Comparison of ENCODE assay signal across 25 cellular contexts in genomic region chr7:17500718-17501117, GRCh38.
"Had no signal": no experiment of that assay in that cellular context is flagged by ENCODE, and none has a peak within 500 bp of the region (broad histone marks: within the 10 kb centered on the region; RNA-seq: fewer than 3 reads in every experiment).

No MANE protein-coding gene starts in this region.

- H3K4me3 ChIP-seq: colonic mucosa, gastrocnemius medialis, left lung, pancreas, thoracic aorta, tibial nerve, upper lobe of left lung, uterus had no signal

- H3K9me3 ChIP-seq: colonic mucosa, gastrocnemius medialis, left lung, pancreas, thoracic aorta, tibial nerve, upper lobe of left lung, uterus had no signal

- ATAC-seq: esophagus mucosa; gastrocnemius medialis; naive thymus-derived CD8-positive, alpha-beta T cell; sciatic nerve; stimulated activated naive B cell treated with anti-CD40 and anti-IgM and Interleukin-4, amounts not matched to agents 10 μg/mL and 1 μg/mL and 100 μg/mL, for 72 hours had no signal

- H3K27me3 Mint-ChIP-seq: dendritic cell treated with granulocyte-macrophage colony-stimulating factor and Interleukin-4, amounts not matched to agents 40 ng/mL and 50 ng/mL, for 4 days had no signal

- H3K36me3 ChIP-seq: colonic mucosa, gastrocnemius medialis, left lung, pancreas, thoracic aorta, tibial nerve, upper lobe of left lung, uterus had no signal

- H3K4me1 Mint-ChIP-seq: naive thymus-derived CD8-positive, alpha-beta T cell; nephron progenitor cell; stimulated activated naive B cell treated with anti-CD40 and anti-IgM and Interleukin-4, amounts not matched to agents 10 μg/mL and 1 μg/mL and 100 μg/mL, for 72 hours had no signal

- H3K27ac ChIP-seq: colonic mucosa, epithelial cell of prostate, gastrocnemius medialis, left lung, pancreas, thoracic aorta, upper lobe of left lung, uterus had no signal

- DNase-seq: colonic mucosa; effector CD8-positive, alpha-beta T cell; endodermal cell; foreskin fibroblast; gastrocnemius medialis; head of caudate nucleus; kidney; left lung; mesendoderm; naive thymus-derived CD8-positive, alpha-beta T cell; nephron progenitor cell; nucleus accumbens; pancreas; stimulated activated CD4-positive, alpha-beta T cell treated with anti-CD3 and anti-CD28 coated beads, Interleukin-2, amount 100 ng/mL, for 24 hours; stimulated activated CD4-positive, alpha-beta T cell treated with anti-CD3 and anti-CD28 coated beads, Interleukin-4, amount 100 ng/mL, for 24 hours; stimulated activated naive B cell treated with anti-CD40 and anti-IgM and Interleukin-4, amounts not matched to agents 10 μg/mL and 1 μg/mL and 100 μg/mL, for 72 hours; upper lobe of left lung; uterus had no signal

- H3K4me1 ChIP-seq: colonic mucosa, gastrocnemius medialis, pancreas, uterus had no signal

- H3K27ac Mint-ChIP-seq: dendritic cell treated with granulocyte-macrophage colony-stimulating factor and Interleukin-4, amounts not matched to agents 40 ng/mL and 50 ng/mL, for 4 days; endodermal cell; naive thymus-derived CD8-positive, alpha-beta T cell; nephron progenitor cell; stimulated activated naive B cell treated with anti-CD40 and anti-IgM and Interleukin-4, amounts not matched to agents 10 μg/mL and 1 μg/mL and 100 μg/mL, for 72 hours; stimulated activated naive CD8-positive, alpha-beta T cell treated with anti-CD3 and anti-CD28 coated beads, Interleukin-15, Interleukin-2, amounts not matched to agents 100 ng/mL and 50 ng/mL, for 24 hours had no signal

- H3K27me3 ChIP-seq: colonic mucosa, gastrocnemius medialis, left lung, pancreas, tibial nerve, upper lobe of left lung, uterus had no signal

- H3K36me3 Mint-ChIP-seq: naive thymus-derived CD8-positive, alpha-beta T cell; stimulated activated naive B cell treated with anti-CD40 and anti-IgM and Interleukin-4, amounts not matched to agents 10 μg/mL and 1 μg/mL and 100 μg/mL, for 72 hours had no signal

- H3K9me3 Mint-ChIP-seq: dendritic cell treated with granulocyte-macrophage colony-stimulating factor and Interleukin-4, amounts not matched to agents 40 ng/mL and 50 ng/mL, for 4 days; endodermal cell; naive thymus-derived CD8-positive, alpha-beta T cell; nephron progenitor cell; stimulated activated naive B cell treated with anti-CD40 and anti-IgM and Interleukin-4, amounts not matched to agents 10 μg/mL and 1 μg/mL and 100 μg/mL, for 72 hours; stimulated activated naive CD8-positive, alpha-beta T cell treated with anti-CD3 and anti-CD28 coated beads, Interleukin-15, Interleukin-2, amounts not matched to agents 100 ng/mL and 50 ng/mL, for 24 hours had no signal

- H3K4me3 Mint-ChIP-seq: dendritic cell treated with granulocyte-macrophage colony-stimulating factor and Interleukin-4, amounts not matched to agents 40 ng/mL and 50 ng/mL, for 4 days; endodermal cell; naive thymus-derived CD8-positive, alpha-beta T cell; nephron progenitor cell; stimulated activated naive B cell treated with anti-CD40 and anti-IgM and Interleukin-4, amounts not matched to agents 10 μg/mL and 1 μg/mL and 100 μg/mL, for 72 hours; stimulated activated naive CD8-positive, alpha-beta T cell treated with anti-CD3 and anti-CD28 coated beads, Interleukin-15, Interleukin-2, amounts not matched to agents 100 ng/mL and 50 ng/mL, for 24 hours had no signal
